18 cellular contexts compared by ENCODE assay signal in genomic region chr1:165933446-165934170, GRCh38.
DNase-seq lines count a peak whose midpoint lies in the region; ATAC-seq, FAIRE-seq and TF ChIP-seq lines count a peak whose summit lies in the region.
"Had no signal": no experiment of that assay in that cellular context is flagged by ENCODE, and none has a peak within 500 bp of the region (broad histone marks: within the 10 kb centered on the region; RNA-seq: fewer than 3 reads in every experiment).

No MANE protein-coding gene starts in this region.

- H2AFZ ChIP-seq in GM23338: peak overlapping the region; percentile 83
- no peak overlapping the region for H2AFZ ChIP-seq in neural progenitor cell (replicated peaks)

- ATAC-seq in GM23338 (peak; percentile 86), HG02885 (IDR thresholded peaks at IDR 0.05; ENCODE audit: poor library complexity, unreplicated experiment) (no peak)
- ATAC-seq: Panc1 had no signal

- H3K9me3 ChIP-seq in endodermal cell (ENCODE audit: control insufficient read depth, low read length): no peaks in the 10 kb centered on the region
- no peaks in the 10 kb centered on the region for H3K9me3 ChIP-seq in neural progenitor cell (ENCODE audit: low read depth)
- H3K9me3 ChIP-seq: BLaER1, SJCRH30 had no signal

- peaks cover 16% of the 10 kb centered on the region for H3K4me1 Mint-ChIP-seq in GM23338
- H3K4me1 Mint-ChIP-seq in endodermal cell: peaks cover 10% of the 10 kb centered on the region
- H3K4me1 Mint-ChIP-seq in neural progenitor cell: peaks cover 8% of the 10 kb centered on the region
- H3K4me1 Mint-ChIP-seq: CD8-positive, alpha-beta memory T cell had no signal

- H3K4me1 ChIP-seq in GM23338 (ENCODE audit: insufficient read depth) (peaks cover 15% of the 10 kb centered on the region; the same call in 1 of the 2 replicates), endodermal cell (ENCODE audit: control insufficient read depth, insufficient read depth, low read length) (no peaks in the 10 kb centered on the region), neural progenitor cell (peaks cover 21% of the 10 kb centered on the region)
- H3K4me1 ChIP-seq: SJCRH30 had no signal

- H3K27me3 Mint-ChIP-seq in GM23338 (ENCODE audit: insufficient read depth, low read depth, poor library complexity): peaks cover 9% of the 10 kb centered on the region
- no peaks in the 10 kb centered on the region for H3K27me3 Mint-ChIP-seq in endodermal cell (ENCODE audit: insufficient read depth)
- peaks cover 12% of the 10 kb centered on the region for H3K27me3 Mint-ChIP-seq in neural progenitor cell (ENCODE audit: insufficient read depth, low read depth)

- H4K20me1 ChIP-seq in GM23338 (replicated peaks; ENCODE audit: insufficient read depth) (no peaks in the 10 kb centered on the region), neural progenitor cell (ENCODE audit: low read depth) (peaks cover 3% of the 10 kb centered on the region)
- H4K20me1 ChIP-seq: BLaER1 had no signal

- TF ChIP-seq CTCF in GM23338 (conservative IDR thresholded peaks at IDR 0.05; ENCODE audit: low read depth in 2 of 2) (0 out of 4 replicates have a peak, but pooled peaks of 1 of the 2 experiments have one; percentile 2), endodermal cell (conservative IDR thresholded peaks at IDR 0.05) (peak; percentile 19), neural progenitor cell (IDR thresholded peaks at IDR 0.05) (no peak)

- H3K36me3 Mint-ChIP-seq in GM23338 (ENCODE audit: low read depth) (no peaks in the 10 kb centered on the region), endodermal cell (ENCODE audit: low read depth) (no peaks in the 10 kb centered on the region), neural progenitor cell (no peaks in the 10 kb centered on the region)
- H3K36me3 Mint-ChIP-seq: CD8-positive, alpha-beta memory T cell had no signal

- no peaks in the 10 kb centered on the region for H3K36me3 ChIP-seq in GM23338 (ENCODE audit: insufficient read depth)
- H3K36me3 ChIP-seq in endodermal cell (ENCODE audit: control insufficient read depth, insufficient read depth, low read length): no peaks in the 10 kb centered on the region
- no peaks in the 10 kb centered on the region for H3K36me3 ChIP-seq in neural progenitor cell
- H3K36me3 ChIP-seq: BLaER1, SJCRH30 had no signal

- H3K9ac ChIP-seq in endodermal cell (ENCODE audit: extremely low read depth, low read length, poor library complexity, severe bottlenecking) (no peak overlapping the region), neural progenitor cell (no peak overlapping the region)
- H3K9ac ChIP-seq: BLaER1, KMS-11 had no signal

- peak; percentile 38 for DNase-seq in GM23338 (ENCODE audit: low spot score)
- DNase-seq in NCI-H69 (lab: John Stamatoyannopoulos, UW): peak; percentile 77
- DNase-seq in endodermal cell: peak; percentile 66
- peak; percentile 63 for DNase-seq in neural progenitor cell (ENCODE audit: low spot score)
- DNase-seq in urothelium cell line (ENCODE audit: low spot score): no peak
- DNase-seq in CD1c-positive myeloid dendritic cell (ENCODE audit: extremely low spot score): no peak
- DNase-seq: CD8-positive, alpha-beta memory T cell; DMS79; NCI-H1417 treated with DMSO at 0.1 percent for 48 hours; NCI-H187 treated with DMSO at 0.1 percent for 48 hours; NCI-H2227 treated with DMSO at 0.1 percent for 48 hours; NCI-H510A treated with DMSO at 0.1 percent for 48 hours; SJCRH30 had no signal

- FAIRE-seq in urothelium cell line (lab: Jason Lieb, UNC): no peak

- H3F3A ChIP-seq in GM23338 (replicated peaks; ENCODE audit: low read depth) (no peaks in the 10 kb centered on the region), neural progenitor cell (ENCODE audit: low read depth) (peaks cover 9% of the 10 kb centered on the region)

- H3K9me3 Mint-ChIP-seq in GM23338: no peaks in the 10 kb centered on the region
- H3K9me3 Mint-ChIP-seq in endodermal cell: no peaks in the 10 kb centered on the region
- no peaks in the 10 kb centered on the region for H3K9me3 Mint-ChIP-seq in neural progenitor cell
- H3K9me3 Mint-ChIP-seq: CD8-positive, alpha-beta memory T cell had no signal

- WGBS in endodermal cell (ENCODE audit: insufficient coverage in 1 of 2, insufficient read length in 1 of 2), 2 experiments: 75 to 85% methylated on average over 5 to 9 of the region's 9 CpGs

- no peaks in the 10 kb centered on the region for H3K9me2 ChIP-seq in GM23338 (ENCODE audit: insufficient read depth)

- H3K4me3 Mint-ChIP-seq in GM23338 (no peak overlapping the region), endodermal cell (no peak overlapping the region), neural progenitor cell (no peak overlapping the region)
- H3K4me3 Mint-ChIP-seq: CD8-positive, alpha-beta memory T cell had no signal

- H3K27me3 ChIP-seq in GM23338 (ENCODE audit: insufficient read depth): no peaks in the 10 kb centered on the region
- H3K27me3 ChIP-seq in endodermal cell (ENCODE audit: control insufficient read depth, insufficient read depth, low read length, poor library complexity, severe bottlenecking): no peaks in the 10 kb centered on the region
- H3K27me3 ChIP-seq in neural progenitor cell: peaks cover 30% of the 10 kb centered on the region
- H3K27me3 ChIP-seq: BLaER1, SJCRH30 had no signal

- H3K4me2 ChIP-seq in GM23338: peak overlapping the region; percentile 64
- peak overlapping the region; percentile 14 for H3K4me2 ChIP-seq in neural progenitor cell
- H3K4me2 ChIP-seq: BLaER1, KMS-11 had no signal

- H3K4me3 ChIP-seq in GM23338 (no peak overlapping the region), endodermal cell (ENCODE audit: low read length) (no peak overlapping the region), neural progenitor cell (no peak overlapping the region)
- H3K4me3 ChIP-seq: BLaER1, SJCRH30 had no signal

- H3K79me2 ChIP-seq in GM23338 (replicated peaks; ENCODE audit: insufficient read depth) (no peaks in the 10 kb centered on the region), neural progenitor cell (ENCODE audit: low read depth) (no peaks in the 10 kb centered on the region)

- H3K27ac ChIP-seq in GM23338 (ENCODE audit: low read depth) (no peak overlapping the region), endodermal cell (ENCODE audit: low read depth, low read length) (no peak overlapping the region), neural progenitor cell (no peak overlapping the region)
- H3K27ac ChIP-seq: BLaER1, HL-60, KMS-11, SJCRH30 had no signal

- no peak overlapping the region for H3K27ac Mint-ChIP-seq in GM23338
- H3K27ac Mint-ChIP-seq in endodermal cell: no peak overlapping the region
- H3K27ac Mint-ChIP-seq in neural progenitor cell: peak overlapping the region; percentile 18
- H3K27ac Mint-ChIP-seq: CD8-positive, alpha-beta memory T cell had no signal

TF ChIP-seq in GM23338, 12 proteins besides CTCF, POLR2A, EP300 and RAD21 (continues in another document):
- TF ChIP-seq ETS1 (IDR thresholded peaks at IDR 0.05): no peak
- no peak for TF ChIP-seq EZH2phosphoT487 (IDR thresholded peaks at IDR 0.05; ENCODE audit: unreplicated experiment)
- TF ChIP-seq REST (IDR thresholded peaks at IDR 0.05; ENCODE audit: unreplicated experiment): no peak
- TF ChIP-seq EZH2 (IDR thresholded peaks at IDR 0.05; ENCODE audit: low read depth, unreplicated experiment): no peak
- no peak for TF ChIP-seq POLR2AphosphoS5 (IDR thresholded peaks at IDR 0.05; ENCODE audit: low read depth)
- TF ChIP-seq ZNF114 (CRISPR knock-in tag; IDR thresholded peaks at IDR 0.05): no peak

Comparison
In these comparisons a context has a peak if more than half of its experiments do, and no peak if none do; other contexts are left out.
1. DNase-seq: peak in GM23338 (single experiment), NCI-H69 (single experiment), endodermal cell (single experiment) and neural progenitor cell (single experiment); none in urothelium cell line (single experiment) and CD1c-positive myeloid dendritic cell (single experiment).